ENCODE assay signal across 1 cellular context in the genomic region with DNA sequence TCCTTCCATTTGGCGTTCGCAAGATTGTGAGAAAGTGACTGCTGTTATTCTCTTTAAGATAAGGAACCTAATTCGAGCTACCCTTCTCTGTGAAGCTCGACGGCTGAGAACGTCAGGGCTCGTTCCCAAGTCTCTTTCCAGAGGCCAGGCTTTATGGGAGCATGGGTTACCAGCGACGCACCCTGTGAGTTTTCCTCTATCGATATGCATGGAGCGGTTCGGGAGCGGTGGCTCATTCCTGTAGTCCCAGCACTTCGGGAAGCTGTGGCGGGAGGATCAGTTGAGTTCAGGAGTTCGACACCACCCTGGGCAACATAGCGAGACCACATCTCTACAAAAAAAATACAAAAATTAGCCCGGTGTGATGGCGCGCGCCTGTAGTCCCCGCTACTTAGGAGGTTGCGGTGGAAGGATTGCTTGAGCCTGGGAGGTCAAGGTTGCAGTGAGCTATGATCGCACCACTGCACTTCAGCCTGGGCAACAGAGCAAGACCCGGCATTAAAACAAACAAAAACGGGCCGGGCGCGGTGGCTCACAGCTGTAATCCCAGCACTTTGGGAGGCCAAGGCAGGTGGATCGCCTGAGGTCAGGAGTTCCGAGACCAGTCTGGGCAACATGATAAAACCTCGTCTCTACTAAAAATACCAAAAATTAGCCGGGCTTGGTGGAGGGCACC.
TF ChIP-seq lines count a peak whose summit lies in the region.

No MANE protein-coding gene starts in this region.

TF ChIP-seq in K562, 482 proteins besides CTCF, POLR2A, EP300 and RAD21:
- TF ChIP-seq TCF7L2 (IDR thresholded peaks at IDR 0.05; ENCODE audit: low read depth, low read length) (no peak), ZBTB1 (CRISPR knock-in tag; IDR thresholded peaks at IDR 0.05; ENCODE audit: borderline replicate concordance, low read depth) (no peak), PCBP1 (IDR thresholded peaks at IDR 0.05; ENCODE audit: low read depth, low read length, poor library complexity, severe bottlenecking) (no peak), MYBL2 (IDR thresholded peaks at IDR 0.05; ENCODE audit: low read depth) (no peak), MYBL2 (CRISPR knock-in tag; IDR thresholded peaks at IDR 0.05; ENCODE audit: borderline replicate concordance) (no peak), ZNF586 (CRISPR knock-in tag; conservative IDR thresholded peaks at IDR 0.05) (no peak), ZNF507 (tag; conservative IDR thresholded peaks at IDR 0.05) (no peak), MTF1 (CRISPR knock-in tag; IDR thresholded peaks at IDR 0.05; ENCODE audit: borderline replicate concordance) (no peak), HLTF (IDR thresholded peaks at IDR 0.05) (no peak)
